Comparison of ENCODE assay signal across 21 cellular contexts in the genomic region with DNA sequence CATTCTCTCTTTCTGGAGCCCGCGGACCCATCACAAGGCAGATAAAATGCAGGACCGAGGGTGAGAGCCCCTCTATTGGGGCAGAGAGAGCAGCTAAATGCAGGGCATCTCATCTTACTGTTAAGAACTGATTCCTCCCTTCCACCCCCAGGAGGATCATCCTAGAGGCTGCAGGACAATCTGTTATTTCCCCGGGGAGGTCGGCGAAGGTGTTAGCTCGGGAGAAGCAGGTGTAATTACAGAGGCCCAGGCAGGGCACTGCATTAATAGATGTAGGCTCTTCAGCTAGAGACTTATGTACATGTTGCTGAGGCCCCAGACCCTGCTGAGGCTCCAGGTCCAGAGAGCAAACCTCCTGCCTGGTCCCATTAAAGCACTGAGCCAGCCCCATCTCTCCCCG.
DNase-seq lines count a peak whose midpoint lies in the region; ATAC-seq and TF ChIP-seq lines count a peak whose summit lies in the region.
"Had no signal": no experiment of that assay in that cellular context is flagged by ENCODE, and none has a peak within 500 bp of the region (broad histone marks: within the 10 kb centered on the region; RNA-seq: fewer than 3 reads in every experiment).

No MANE protein-coding gene starts in this region.

- DNase-seq in NCI-H1417 (lab: John Stamatoyannopoulos, UW) = peak; percentile 56 to 89 (median 79)
- no peak for DNase-seq in NCI-H1417 treated with DMSO at 0.1 percent for 48 hours (lab: John Stamatoyannopoulos, UW)
- peak; percentile 66 for DNase-seq in NCI-H146 treated with DMSO at 0.1 percent for 48 hours (lab: John Stamatoyannopoulos, UW; ENCODE audit: unreplicated experiment)
- peak; percentile 87 for DNase-seq in NCI-H2227 treated with DMSO at 0.1 percent for 48 hours (lab: John Stamatoyannopoulos, UW)
- DNase-seq in WERI-Rb-1 = peak; percentile 86
- DNase-seq in NK-92 treated with Interleukin-12 subunit alpha and Interleukin-12 subunit beta, amount 100 ng/mL, for 24 hours (lab: John Stamatoyannopoulos, UW) = no peak
- DNase-seq in NCI-H1930 (lab: John Stamatoyannopoulos, UW) = no peak
- DNase-seq: BE2C; Calu3; CD8-positive, alpha-beta memory T cell; GM23248; Kasumi-1; NCI-H1092 treated with DMSO at 0.1 percent for 48 hours; NCI-H510A treated with DMSO at 0.1 percent for 48 hours; OCI-M1; Peyer's patch; SIG-M5 had no signal

- TF ChIP-seq CTCF in WERI-Rb-1 (IDR thresholded peaks at IDR 0.05; ENCODE audit: low read depth, low read length) = no peak

- H3K27ac ChIP-seq in WERI-Rb-1 = peak overlapping the region; percentile 86
- H3K27ac ChIP-seq: 22Rv1, GM23248, Peyer's patch, SK-N-MC had no signal

- 0 out of 2 replicates have a peak overlapping the region, but pooled peaks have one; percentile 1 for H3K4me3 ChIP-seq in WERI-Rb-1 (ENCODE audit: low read depth, low read length)
- H3K4me3 ChIP-seq: GM23248, K562, Peyer's patch, SK-N-MC had no signal

- H3K36me3 ChIP-seq in WERI-Rb-1 = no peaks in the 10 kb centered on the region
- H3K36me3 ChIP-seq: BE2C, Peyer's patch had no signal

- H3K27me3 ChIP-seq in WERI-Rb-1 (ENCODE audit: insufficient read depth, low read depth, severe bottlenecking) = no peaks in the 10 kb centered on the region
- H3K27me3 ChIP-seq: BE2C, Peyer's patch had no signal

- no peaks in the 10 kb centered on the region for H3K9me3 ChIP-seq in WERI-Rb-1 (ENCODE audit: severe bottlenecking)
- H3K9me3 ChIP-seq: BE2C, Peyer's patch had no signal

- ATAC-seq in HG03571 (IDR thresholded peaks at IDR 0.05; ENCODE audit: unreplicated experiment) = no peak
- ATAC-seq: K562 had no signal

Comparison
In these comparisons a context has a peak if more than half of its experiments do, and no peak if none do; other contexts are left out.
1. DNase-seq: peak in NCI-H1417 (3 of 3), NCI-H146 treated with DMSO at 0.1 percent for 48 hours (single experiment), NCI-H2227 treated with DMSO at 0.1 percent for 48 hours (single experiment) and WERI-Rb-1 (single experiment); none in NCI-H1417 treated with DMSO at 0.1 percent for 48 hours (single experiment), NK-92 treated with Interleukin-12 subunit alpha and Interleukin-12 subunit beta, amount 100 ng/mL, for 24 hours (single experiment) and NCI-H1930 (0 of 2).